Comparison of ENCODE assay signal across 14 cellular contexts in the genomic region with DNA sequence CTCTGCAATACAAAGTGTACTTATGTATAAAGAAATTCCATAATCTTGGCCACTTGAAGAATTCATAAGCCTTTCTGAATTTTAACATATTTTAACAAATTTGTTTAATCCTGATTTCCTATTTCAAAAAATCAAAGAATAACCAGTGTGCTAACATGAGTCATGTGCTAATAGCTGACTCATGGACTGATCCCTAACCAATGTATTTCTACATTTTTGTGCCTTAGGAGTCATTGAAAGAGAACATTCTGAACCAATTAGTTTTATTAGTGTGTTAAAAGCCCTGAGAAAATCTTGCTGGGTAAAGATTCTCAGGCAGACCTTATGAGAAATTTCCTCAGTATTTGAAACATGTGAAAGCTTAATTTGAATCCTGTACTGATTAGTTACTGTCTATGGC.
DNase-seq lines count a peak whose midpoint lies in the region; ATAC-seq, FAIRE-seq and TF ChIP-seq lines count a peak whose summit lies in the region.
"Had no signal": no experiment of that assay in that cellular context is flagged by ENCODE, and none has a peak within 500 bp of the region (broad histone marks: within the 10 kb centered on the region; RNA-seq: fewer than 3 reads in every experiment).

No MANE protein-coding gene starts in this region.

- CTCF ChIA-PET in WTC11 (lab: Charles Lee): no interaction called here

- no peak for ATAC-seq in natural killer cell treated with Interleukin-12 subunit alpha and Interleukin-12 subunit beta and Interleukin-15 and Interleukin-18, amount 100 ng/mL, for 72 hours
- ATAC-seq in WTC11: no peak
- ATAC-seq: activated T-cell treated with anti-CD3 and anti-CD28 coated beads, Interleukin-2, amount 50 U/mL, for 4 hours had no signal

- FAIRE-seq in H54 (lab: Jason Lieb, UNC): peak; percentile 95
- FAIRE-seq: G401.6 had no signal

- POLR2A ChIA-PET in WTC11 (lab: Charles Lee): no interaction called here

- TF ChIP-seq CTCF in astrocyte of the cerebellum (IDR thresholded peaks at IDR 0.05; ENCODE audit: low read depth, low read length, missing control alignments) (no peak), WTC11 (IDR thresholded peaks at IDR 0.05) (no peak)

- no peak overlapping the region for H3K27ac Mint-ChIP-seq in natural killer cell treated with Interleukin-12 subunit alpha and Interleukin-12 subunit beta and Interleukin-15 and Interleukin-18, amount 100 ng/mL, for 72 hours
- no peak overlapping the region for H3K27ac Mint-ChIP-seq in WTC11
- H3K27ac Mint-ChIP-seq: mesothelial cell of epicardium; stimulated activated naive CD8-positive, alpha-beta T cell treated with anti-CD3 and anti-CD28 coated beads, Interleukin-15, Interleukin-2, amounts not matched to agents 100 ng/mL and 50 ng/mL, for 24 hours had no signal

- in situ Hi-C loops in astrocyte of the cerebellum (cut with HindIII; ENCODE audit: low sequenced_read_pairs): no loop called here

- no peak overlapping the region for H3K4me3 Mint-ChIP-seq in natural killer cell treated with Interleukin-12 subunit alpha and Interleukin-12 subunit beta and Interleukin-15 and Interleukin-18, amount 100 ng/mL, for 72 hours
- H3K4me3 Mint-ChIP-seq in WTC11: no peak overlapping the region
- H3K4me3 Mint-ChIP-seq: activated T-cell treated with anti-CD3 and anti-CD28 coated beads, Interleukin-2, amount 50 U/mL, for 4 hours; mesothelial cell of epicardium; stimulated activated naive CD8-positive, alpha-beta T cell treated with anti-CD3 and anti-CD28 coated beads, Interleukin-15, Interleukin-2, amounts not matched to agents 100 ng/mL and 50 ng/mL, for 24 hours had no signal

- H3K9ac ChIP-seq in subcutaneous abdominal adipose tissue (ENCODE audit: low read length in 5 of 5): no peak overlapping the region

- H3K27me3 ChIP-seq in subcutaneous abdominal adipose tissue (ENCODE audit: control insufficient read depth in 5 of 5, insufficient read depth in 4 of 5, low read length in 5 of 5): no peaks in the 10 kb centered on the region

- H3K4me1 ChIP-seq in subcutaneous abdominal adipose tissue (ENCODE audit: control insufficient read depth in 5 of 5, insufficient read depth in 5 of 5, low read length in 5 of 5): peaks cover 0 to 6% (median 2%) of the 10 kb centered on the region in 5 donors

- TF ChIP-seq POLR2A in H54 (IDR thresholded peaks at IDR 0.05; ENCODE audit: low read depth, low read length): no peak

- H3K4me1 Mint-ChIP-seq in natural killer cell treated with Interleukin-12 subunit alpha and Interleukin-12 subunit beta and Interleukin-15 and Interleukin-18, amount 100 ng/mL, for 72 hours (ENCODE audit: low read depth in 2 of 2): no peaks in the 10 kb centered on the region
- no peaks in the 10 kb centered on the region for H3K4me1 Mint-ChIP-seq in WTC11

- H3K9me3 Mint-ChIP-seq in natural killer cell treated with Interleukin-12 subunit alpha and Interleukin-12 subunit beta and Interleukin-15 and Interleukin-18, amount 100 ng/mL, for 72 hours: no peaks in the 10 kb centered on the region
- H3K9me3 Mint-ChIP-seq in WTC11: no peaks in the 10 kb centered on the region
- H3K9me3 Mint-ChIP-seq: activated T-cell treated with anti-CD3 and anti-CD28 coated beads, Interleukin-2, amount 50 U/mL, for 4 hours; stimulated activated naive CD8-positive, alpha-beta T cell treated with anti-CD3 and anti-CD28 coated beads, Interleukin-15, Interleukin-2, amounts not matched to agents 100 ng/mL and 50 ng/mL, for 24 hours had no signal

- no peaks in the 10 kb centered on the region for H3K9me3 ChIP-seq in subcutaneous abdominal adipose tissue (ENCODE audit: control insufficient read depth in 5 of 5, low read length in 5 of 5)

- no peaks in the 10 kb centered on the region for H3K36me3 Mint-ChIP-seq in natural killer cell treated with Interleukin-12 subunit alpha and Interleukin-12 subunit beta and Interleukin-15 and Interleukin-18, amount 100 ng/mL, for 72 hours
- peaks cover 58% of the 10 kb centered on the region for H3K36me3 Mint-ChIP-seq in WTC11

- DNase-seq in H54 (ENCODE audit: insufficient read length, low spot score) (peak; percentile 39), astrocyte of the cerebellum (ENCODE audit: low read depth) (peak; percentile 74), glomerular visceral epithelial cell (ENCODE audit: extremely low spot score) (peak; percentile 39), MV-4-11 (lab: John Stamatoyannopoulos, UW) (no peak), NCI-H345 (lab: John Stamatoyannopoulos, UW) (no peak), WTC11 (ENCODE audit: low spot score) (no peak)
- no peak for DNase-seq in natural killer cell treated with Interleukin-12 subunit alpha and Interleukin-12 subunit beta and Interleukin-15 and Interleukin-18, amount 100 ng/mL, for 72 hours (ENCODE audit: low spot score)
- DNase-seq: activated T-cell treated with anti-CD3 and anti-CD28 coated beads, Interleukin-2, amount 50 U/mL, for 4 hours; NCI-H524; stimulated activated CD4-positive, alpha-beta T cell treated with anti-CD3 and anti-CD28 coated beads, Interleukin-15, amount 100 ng/mL, for 24 hours had no signal

- H3K4me3 ChIP-seq in astrocyte of the cerebellum (ENCODE audit: low read depth, low read length): no peak overlapping the region
- no peak overlapping the region for H3K4me3 ChIP-seq in subcutaneous abdominal adipose tissue (ENCODE audit: low read depth in 1 of 5, low read length in 5 of 5)

- peak overlapping the region; percentile 6 for H3K27ac ChIP-seq in subcutaneous abdominal adipose tissue (ENCODE audit: low read depth, low read length)

- H3K36me3 ChIP-seq in subcutaneous abdominal adipose tissue (ENCODE audit: control insufficient read depth in 5 of 5, insufficient read depth in 5 of 5, low read length in 5 of 5): peaks cover 0 to 13% (median 12%) of the 10 kb centered on the region in 5 donors

- no peaks in the 10 kb centered on the region for H3K27me3 Mint-ChIP-seq in natural killer cell treated with Interleukin-12 subunit alpha and Interleukin-12 subunit beta and Interleukin-15 and Interleukin-18, amount 100 ng/mL, for 72 hours
- no peaks in the 10 kb centered on the region for H3K27me3 Mint-ChIP-seq in WTC11 (ENCODE audit: low read depth)
- H3K27me3 Mint-ChIP-seq: stimulated activated naive CD8-positive, alpha-beta T cell treated with anti-CD3 and anti-CD28 coated beads, Interleukin-15, Interleukin-2, amounts not matched to agents 100 ng/mL and 50 ng/mL, for 24 hours had no signal

TF ChIP-seq in WTC11, 78 proteins besides CTCF, POLR2A, EP300 and RAD21 (continues in another document):
- TF ChIP-seq ZNF232 (CRISPR knock-in tag; IDR thresholded peaks at IDR 0.05) (no peak), NR3C1 (CRISPR knock-in tag; conservative IDR thresholded peaks at IDR 0.05; ENCODE audit: low read depth) (no peak)
- TF ChIP-seq, protein P1, sequence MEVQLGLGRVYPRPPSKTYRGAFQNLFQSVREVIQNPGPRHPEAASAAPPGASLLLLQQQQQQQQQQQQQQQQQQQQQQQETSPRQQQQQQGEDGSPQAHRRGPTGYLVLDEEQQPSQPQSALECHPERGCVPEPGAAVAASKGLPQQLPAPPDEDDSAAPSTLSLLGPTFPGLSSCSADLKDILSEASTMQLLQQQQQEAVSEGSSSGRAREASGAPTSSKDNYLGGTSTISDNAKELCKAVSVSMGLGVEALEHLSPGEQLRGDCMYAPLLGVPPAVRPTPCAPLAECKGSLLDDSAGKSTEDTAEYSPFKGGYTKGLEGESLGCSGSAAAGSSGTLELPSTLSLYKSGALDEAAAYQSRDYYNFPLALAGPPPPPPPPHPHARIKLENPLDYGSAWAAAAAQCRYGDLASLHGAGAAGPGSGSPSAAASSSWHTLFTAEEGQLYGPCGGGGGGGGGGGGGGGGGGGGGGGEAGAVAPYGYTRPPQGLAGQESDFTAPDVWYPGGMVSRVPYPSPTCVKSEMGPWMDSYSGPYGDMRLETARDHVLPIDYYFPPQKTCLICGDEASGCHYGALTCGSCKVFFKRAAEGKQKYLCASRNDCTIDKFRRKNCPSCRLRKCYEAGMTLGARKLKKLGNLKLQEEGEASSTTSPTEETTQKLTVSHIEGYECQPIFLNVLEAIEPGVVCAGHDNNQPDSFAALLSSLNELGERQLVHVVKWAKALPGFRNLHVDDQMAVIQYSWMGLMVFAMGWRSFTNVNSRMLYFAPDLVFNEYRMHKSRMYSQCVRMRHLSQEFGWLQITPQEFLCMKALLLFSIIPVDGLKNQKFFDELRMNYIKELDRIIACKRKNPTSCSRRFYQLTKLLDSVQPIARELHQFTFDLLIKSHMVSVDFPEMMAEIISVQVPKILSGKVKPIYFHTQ (CRISPR knock-in tag; IDR thresholded peaks at IDR 0.05): no peak
- TF ChIP-seq, protein P2, sequence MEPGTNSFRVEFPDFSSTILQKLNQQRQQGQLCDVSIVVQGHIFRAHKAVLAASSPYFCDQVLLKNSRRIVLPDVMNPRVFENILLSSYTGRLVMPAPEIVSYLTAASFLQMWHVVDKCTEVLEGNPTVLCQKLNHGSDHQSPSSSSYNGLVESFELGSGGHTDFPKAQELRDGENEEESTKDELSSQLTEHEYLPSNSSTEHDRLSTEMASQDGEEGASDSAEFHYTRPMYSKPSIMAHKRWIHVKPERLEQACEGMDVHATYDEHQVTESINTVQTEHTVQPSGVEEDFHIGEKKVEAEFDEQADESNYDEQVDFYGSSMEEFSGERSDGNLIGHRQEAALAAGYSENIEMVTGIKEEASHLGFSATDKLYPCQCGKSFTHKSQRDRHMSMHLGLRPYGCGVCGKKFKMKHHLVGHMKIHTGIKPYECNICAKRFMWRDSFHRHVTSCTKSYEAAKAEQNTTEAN (CRISPR knock-in tag; IDR thresholded peaks at IDR 0.05): no peak

Comparison
In these comparisons a context has a peak if more than half of its experiments do, and no peak if none do; other contexts are left out.
1. DNase-seq: peak in H54 (single experiment), astrocyte of the cerebellum (single experiment) and glomerular visceral epithelial cell (single experiment); none in natural killer cell treated with Interleukin-12 subunit alpha and Interleukin-12 subunit beta and Interleukin-15 and Interleukin-18, amount 100 ng/mL, for 72 hours (single experiment), MV-4-11 (single experiment), NCI-H345 (single experiment) and WTC11 (single experiment).